ENCODE assay signal across 14 cellular contexts in genomic region chr15:71807125-71807629, GRCh38. TPM values are rescaled to one million over a fixed set of nuclear protein-coding genes. Genes with fewer than 3 reads are reported as not detected.
DNase-seq lines count a peak whose midpoint lies in the region; ATAC-seq and TF ChIP-seq lines count a peak whose summit lies in the region.
"Had no signal": no experiment of that assay in that cellular context is flagged by ENCODE, and none has a peak within 500 bp of the region (broad histone marks: within the 10 kb centered on the region; RNA-seq: fewer than 3 reads in every experiment).

No MANE protein-coding gene starts in this region.

- no peaks in the 10 kb centered on the region for H4K20me1 ChIP-seq in hepatocyte (ENCODE audit: insufficient read depth, poor library complexity, severe bottlenecking)

- TF ChIP-seq CTCF in BE2C (IDR thresholded peaks at IDR 0.05; ENCODE audit: low read depth, low read length) = no peak
- no peak for TF ChIP-seq CTCF in hepatocyte (IDR thresholded peaks at IDR 0.05; ENCODE audit: poor library complexity)

- DNase-seq in BE2C (peak; percentile 45), NCI-H226 (peak; percentile 33), ecto neural progenitor cell (ENCODE audit: low spot score) (peak; percentile 81), amygdala (lab: John Stamatoyannopoulos, UW) (no peak), occipital lobe (lab: John Stamatoyannopoulos, UW) (no peak), hepatocyte (ENCODE audit: low spot score) (no peak)
- DNase-seq: activated naive CD8-positive, alpha-beta T cell treated with anti-CD3 and anti-CD28 coated beads, Interleukin-2, amount 50 U/mL, for 24 hours; heart left ventricle; PC-9; SW 1271 had no signal

- no peak overlapping the region for H3K4me2 ChIP-seq in hepatocyte

- H3K4me3 ChIP-seq in BE2C (ENCODE audit: low read depth, low read length) (peak overlapping the region; percentile 4; the same call in 1 of the 2 replicates), mesodermal cell (ENCODE audit: extremely low read depth, insufficient read depth, low read length, poor library complexity, severe bottlenecking) (no peak overlapping the region), hepatocyte (no peak overlapping the region)
- H3K4me3 ChIP-seq: heart left ventricle, lung, PC-9, suprapubic skin had no signal

- no peaks in the 10 kb centered on the region for H3K9me2 ChIP-seq in hepatocyte (replicated peaks; ENCODE audit: insufficient read depth)

- H3K79me2 ChIP-seq in hepatocyte = no peaks in the 10 kb centered on the region

- H3K27ac ChIP-seq in mesodermal cell (ENCODE audit: low read depth, low read length, severe bottlenecking) (peak overlapping the region; percentile 16), hepatocyte (no peak overlapping the region)
- H3K27ac ChIP-seq: heart left ventricle, PC-9, suprapubic skin had no signal

- H3K9me3 ChIP-seq in BE2C = no peaks in the 10 kb centered on the region
- H3K9me3 ChIP-seq in mesodermal cell (ENCODE audit: control insufficient read depth, low read length) = no peaks in the 10 kb centered on the region
- no peaks in the 10 kb centered on the region for H3K9me3 ChIP-seq in hepatocyte (ENCODE audit: low read depth)
- H3K9me3 ChIP-seq: heart left ventricle, suprapubic skin had no signal

- 26 to 28% methylated on average over 10 to 12 of the region's 15 CpGs for WGBS in mesodermal cell (ENCODE audit: insufficient coverage in 2 of 2), 2 experiments
- WGBS in hepatocyte (ENCODE audit: low lambda C conversion rate, missing lambda C conversion rate) = 73% methylated on average over 15 of the region's 15 CpGs

- no peak overlapping the region for H2AFZ ChIP-seq in hepatocyte
- H2AFZ ChIP-seq: PC-9 had no signal

- no peak for ATAC-seq in HG03039 (IDR thresholded peaks at IDR 0.05; ENCODE audit: unreplicated experiment)
- ATAC-seq: activated naive CD8-positive, alpha-beta T cell treated with anti-CD3 and anti-CD28 coated beads, Interleukin-2, amount 50 U/mL, for 24 hours had no signal

- no peaks in the 10 kb centered on the region for H3K27me3 ChIP-seq in BE2C
- no peaks in the 10 kb centered on the region for H3K27me3 ChIP-seq in hepatocyte
- H3K27me3 ChIP-seq: suprapubic skin had no signal

- H3K4me1 ChIP-seq in BE2C (peaks cover 31% of the 10 kb centered on the region), mesodermal cell (ENCODE audit: control insufficient read depth, insufficient read depth, low read length, poor library complexity, severe bottlenecking) (peaks cover 27% of the 10 kb centered on the region), hepatocyte (ENCODE audit: insufficient read depth) (peaks cover 6% of the 10 kb centered on the region)
- H3K4me1 ChIP-seq: suprapubic skin had no signal

- no peaks in the 10 kb centered on the region for H3K36me3 ChIP-seq in BE2C
- H3K36me3 ChIP-seq in mesodermal cell (ENCODE audit: control insufficient read depth, insufficient read depth, low read length) = no peaks in the 10 kb centered on the region
- no peaks in the 10 kb centered on the region for H3K36me3 ChIP-seq in hepatocyte (replicated peaks; ENCODE audit: insufficient read depth, low read depth)
- H3K36me3 ChIP-seq: heart left ventricle, suprapubic skin had no signal

RNA-seq across cellular contexts. Expression of gene NR2E3, which starts 3.2 kb away (rescaled TPM):
- polyA plus RNA-seq in BE2C (2012; ENCODE audit: insufficient read depth, insufficient read length, low read depth) = not detected
- polyA plus RNA-seq in mesodermal cell (2013, experiment 1 of 2) = 0.33 TPM
- polyA plus RNA-seq in mesodermal cell (2013, experiment 2 of 2) = 0.15 TPM
- total RNA-seq in occipital lobe (0.16 TPM), hepatocyte (0.12 TPM in 1 of 2 replicates, not detected in the other)
- polyA plus RNA-seq in hepatocyte = 0.36 and 0.40 TPM in 2 replicates

Comparison
In these comparisons a context has a peak if more than half of its experiments do, and no peak if none do; other contexts are left out.
1. DNase-seq: peak in BE2C (single experiment), NCI-H226 (single experiment) and ecto neural progenitor cell (single experiment); none in amygdala (0 of 56), occipital lobe (single experiment) and hepatocyte (single experiment).